In genomic region chr9:89555426-89556375, GRCh38 we compare ENCODE assay signal across 8 cellular contexts. TPM values are rescaled to one million over a fixed set of nuclear protein-coding genes. Genes with fewer than 3 reads are reported as not detected.
DNase-seq lines count a peak whose midpoint lies in the region; ATAC-seq and TF ChIP-seq lines count a peak whose summit lies in the region.

No MANE protein-coding gene starts in this region.

- H3K4me2 ChIP-seq in mammary epithelial cell (ENCODE audit: insufficient read depth, low read depth, low read length) = no peak overlapping the region

- ATAC-seq in HG03565 (IDR thresholded peaks at IDR 0.05; ENCODE audit: unreplicated experiment) = peak; percentile 52
- peak; percentile 50 to 79 for ATAC-seq in upper lobe of left lung (ENCODE audit: low FRiP score in 2 of 2)
- ATAC-seq in GM18519 (IDR thresholded peaks at IDR 0.05; ENCODE audit: low FRiP score, unreplicated experiment) = no peak

- TF ChIP-seq EP300 in upper lobe of left lung (IDR thresholded peaks at IDR 0.05) = peak in 2 of 4 donors; percentile 27 to 55

- H2AFZ ChIP-seq in mammary epithelial cell (ENCODE audit: low read depth, low read length) = no peak overlapping the region

- H3K27ac Mint-ChIP-seq in MCF 10A (ENCODE audit: low read depth, unreplicated experiment) = peak overlapping the region; percentile 83
- H3K27ac Mint-ChIP-seq in chondrocyte (ENCODE audit: unreplicated experiment) = peak overlapping the region; percentile 84

- no peaks in the 10 kb centered on the region for H3K79me2 ChIP-seq in mammary epithelial cell (ENCODE audit: insufficient read depth, low read length)

- BruUV-seq in MCF 10A (replicated peaks; lab: Mats Ljungman, UMichigan) (no TSS peak), mammary epithelial cell (replicated peaks; lab: Mats Ljungman, UMichigan) (no TSS peak)

- 87% methylated on average over 12 of the region's 12 CpGs for WGBS in mammary epithelial cell (ENCODE audit: low coverage, missing lambda C conversion rate)
- WGBS in upper lobe of left lung, 2 donors = 64 to 73% methylated on average over 8 to 12 of the region's 12 CpGs

- peak overlapping the region; percentile 47 for H3K4me3 Mint-ChIP-seq in MCF 10A (ENCODE audit: unreplicated experiment)
- H3K4me3 Mint-ChIP-seq in chondrocyte (ENCODE audit: unreplicated experiment) = no peak overlapping the region

- H3K27ac ChIP-seq in mammary epithelial cell (ENCODE audit: insufficient read depth, low read depth, low read length) (no peak overlapping the region), upper lobe of left lung (peak overlapping the region; percentile 82 to 91 (median 84))

- no peak for DNase-seq in MCF 10A (ENCODE audit: unreplicated experiment)
- DNase-seq in mammary epithelial cell = no peak
- DNase-seq in chondrocyte (ENCODE audit: low spot score) = no peak
- DNase-seq in upper lobe of left lung = peak in 1 of 2 donors; percentile 61
- DNase-seq in SW480 (ENCODE audit: low spot score) = no peak
- DNase-seq in stimulated activated CD4-positive, alpha-beta T cell treated with anti-CD3 and anti-CD28 coated beads, Interleukin-2, amount 100 ng/mL, for 48 hours = no peak

- dilution Hi-C loops in mammary epithelial cell (cut with HindIII; ENCODE audit: low sequenced_read_pairs) = no loop called here

- H4K20me1 ChIP-seq in mammary epithelial cell (ENCODE audit: insufficient read depth, low read length) = no peaks in the 10 kb centered on the region

- POLR2A ChIA-PET in MCF 10A (lab: Yijun Ruan, JAX) = interaction anchor here (0.5 to 1.7 kb wide), 6 partner anchors 11 to 243 kb away, joined by 3 to 5 read pairs (median 4); no protein-coding TSS in a partner anchor

- H3K27me3 ChIP-seq in mammary epithelial cell (ENCODE audit: insufficient read depth, low read length) (no peaks in the 10 kb centered on the region), upper lobe of left lung (no peaks in the 10 kb centered on the region)

- CTCF ChIA-PET in MCF 10A (lab: Yijun Ruan, JAX) (interaction anchor here (0.7 to 1.3 kb wide), 4 partner anchors 20 to 1250 kb away, joined by 3 to 4 read pairs (median 4); no protein-coding TSS in a partner anchor), mammary epithelial cell (lab: Charles Lee; ENCODE audit: low non-redundant PET) (interaction anchor here (0.7 kb wide), 1 partner anchor 12 kb away, joined by 4 read pairs; no protein-coding TSS in a partner anchor)

- H3K4me3 ChIP-seq in mammary epithelial cell (replicated peaks in 1 of 3; ENCODE audit: insufficient read depth in 1 of 3, low read depth in 2 of 3, low read length in 3 of 3) (no peak overlapping the region), upper lobe of left lung (no peak overlapping the region)

- H3K9ac ChIP-seq in mammary epithelial cell (ENCODE audit: insufficient read depth, low read length) = no peak overlapping the region

- H3K9me3 ChIP-seq in mammary epithelial cell (replicated peaks; ENCODE audit: insufficient read depth, low read length) = no peaks in the 10 kb centered on the region
- H3K9me3 ChIP-seq in upper lobe of left lung = no peaks in the 10 kb centered on the region

- TF ChIP-seq POLR2A in upper lobe of left lung (IDR thresholded peaks at IDR 0.05) = no peak

- intact Hi-C loops in MCF 10A (cut with micrococcal nuclease) = no loop called here
- intact Hi-C loops in mammary epithelial cell (cut with micrococcal nuclease) = no loop called here

- H3K36me3 ChIP-seq in mammary epithelial cell (ENCODE audit: insufficient read depth, low read length) (no peaks in the 10 kb centered on the region), upper lobe of left lung (no peaks in the 10 kb centered on the region)

- H3K4me1 Mint-ChIP-seq in MCF 10A (ENCODE audit: insufficient read depth, unreplicated experiment) (peaks cover 15% of the 10 kb centered on the region), chondrocyte (ENCODE audit: low read depth) (peaks cover 12% of the 10 kb centered on the region)

- in situ Hi-C loops in mammary epithelial cell (cut with MboI; ENCODE audit: low sequenced_read_pairs in 2 of 2) = no loop called here

- no peaks in the 10 kb centered on the region for H3K27me3 Mint-ChIP-seq in MCF 10A (ENCODE audit: insufficient read depth, unreplicated experiment)
- H3K27me3 Mint-ChIP-seq in chondrocyte (ENCODE audit: low read depth) = peaks cover 16% of the 10 kb centered on the region

- TF ChIP-seq CTCF in MCF 10A (IDR thresholded peaks at IDR 0.05; ENCODE audit: unreplicated experiment) = no peak
- TF ChIP-seq CTCF in mammary epithelial cell (conservative IDR thresholded peaks at IDR 0.05 in 1 of 2, IDR thresholded peaks at IDR 0.05 in 1 of 2; ENCODE audit: extremely low read depth in 1 of 2, insufficient read depth in 1 of 2, low read depth in 1 of 2, low read length in 2 of 2) = no peak
- TF ChIP-seq CTCF in chondrocyte (IDR thresholded peaks at IDR 0.05) = no peak
- no peak for TF ChIP-seq CTCF in upper lobe of left lung (IDR thresholded peaks at IDR 0.05)

- H3K9me3 Mint-ChIP-seq in MCF 10A (ENCODE audit: unreplicated experiment) (no peaks in the 10 kb centered on the region), chondrocyte (ENCODE audit: low read depth) (peaks cover 2% of the 10 kb centered on the region)

- H3K36me3 Mint-ChIP-seq in MCF 10A (ENCODE audit: insufficient read depth, unreplicated experiment) (no peaks in the 10 kb centered on the region), chondrocyte (ENCODE audit: low read depth) (no peaks in the 10 kb centered on the region)

- H3K4me1 ChIP-seq in mammary epithelial cell (ENCODE audit: insufficient read depth, low read length) = peaks cover 8% of the 10 kb centered on the region
- H3K4me1 ChIP-seq in upper lobe of left lung = peaks cover 10 to 36% (median 31%) of the 10 kb centered on the region in 4 donors

RNA-seq across cellular contexts. Expression of gene GADD45G, which starts 49.1 kb away (rescaled TPM):
- 0.69 TPM in 1 of 2 replicates, not detected in the other for total RNA-seq in MCF 10A (2022)
- total RNA-seq in mammary epithelial cell = 1 to 10 TPM in 1 of 2 donors, not detected in 1; 1.0 TPM
- 0.08 TPM for polyA plus RNA-seq in mammary epithelial cell
- polyA minus RNA-seq in mammary epithelial cell = not detected
- total RNA-seq in chondrocyte = 1.5 to 4.6 TPM (median 3.2 TPM) in 3 replicates
- 10 to 100 TPM; 12.6 to 46.1 (median 20.1) TPM for total RNA-seq in upper lobe of left lung

RNA-seq across cellular contexts. Expression of gene SEMA4D, which starts 57.8 kb away (rescaled TPM):
- 4.2 and 7.4 TPM in 2 replicates for total RNA-seq in MCF 10A (2022)
- total RNA-seq in mammary epithelial cell = 1 to 10 TPM; 1.7 to 2.3 TPM
- 0.71 TPM for polyA plus RNA-seq in mammary epithelial cell
- 2.5 TPM for polyA minus RNA-seq in mammary epithelial cell
- 3.3 to 3.8 TPM (median 3.8 TPM) in 3 replicates for total RNA-seq in chondrocyte
- 10 to 100 TPM; 24.6 to 61.3 (median 41.8) TPM for total RNA-seq in upper lobe of left lung
